Comparison of ENCODE assay signal across 4 cellular contexts in the genomic region with DNA sequence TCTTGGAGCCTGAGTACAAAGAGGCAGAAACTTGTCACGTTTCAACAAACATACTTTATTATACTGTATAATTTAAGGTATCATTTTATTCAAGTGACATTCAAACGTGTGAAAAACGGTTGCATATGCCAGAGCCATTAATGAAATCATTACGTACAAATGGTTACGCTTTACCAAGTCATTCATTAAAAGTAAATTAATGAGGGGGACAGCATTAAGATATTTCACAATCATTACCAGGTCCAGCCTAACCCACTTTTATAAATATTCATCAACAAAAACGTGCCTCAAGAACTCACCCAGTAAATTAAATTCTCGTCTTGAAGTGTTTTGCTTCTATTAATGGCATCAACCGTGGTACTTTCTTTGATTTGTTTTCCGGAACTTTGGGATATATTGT.
TF ChIP-seq lines count a peak whose summit lies in the region.

No MANE protein-coding gene starts in this region.

TF ChIP-seq in HepG2, 621 proteins besides CTCF, POLR2A, EP300 and RAD21:
- TF ChIP-seq SP1 (IDR thresholded peaks at IDR 0.05) (no peak), SP1 (CRISPR knock-in tag; IDR thresholded peaks at IDR 0.05) (no peak), CEBPB (IDR thresholded peaks at IDR 0.05; ENCODE audit: borderline replicate concordance, low read depth, low read length) (0 out of 2 replicates have a peak, but pooled peaks have one; percentile 29)

TF ChIP-seq in IMR-90, 13 proteins besides CTCF, POLR2A, EP300 and RAD21:
- TF ChIP-seq CEBPB (IDR thresholded peaks at IDR 0.05; ENCODE audit: low read depth, low read length): peak; percentile 62
- TF ChIP-seq, protein P1, sequence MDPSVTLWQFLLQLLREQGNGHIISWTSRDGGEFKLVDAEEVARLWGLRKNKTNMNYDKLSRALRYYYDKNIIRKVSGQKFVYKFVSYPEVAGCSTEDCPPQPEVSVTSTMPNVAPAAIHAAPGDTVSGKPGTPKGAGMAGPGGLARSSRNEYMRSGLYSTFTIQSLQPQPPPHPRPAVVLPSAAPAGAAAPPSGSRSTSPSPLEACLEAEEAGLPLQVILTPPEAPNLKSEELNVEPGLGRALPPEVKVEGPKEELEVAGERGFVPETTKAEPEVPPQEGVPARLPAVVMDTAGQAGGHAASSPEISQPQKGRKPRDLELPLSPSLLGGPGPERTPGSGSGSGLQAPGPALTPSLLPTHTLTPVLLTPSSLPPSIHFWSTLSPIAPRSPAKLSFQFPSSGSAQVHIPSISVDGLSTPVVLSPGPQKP (IDR thresholded peaks at IDR 0.05; ENCODE audit: borderline replicate concordance, low read depth, low read length): no peak

TF ChIP-seq in K562, 482 proteins besides CTCF, POLR2A, EP300 and RAD21:
- TF ChIP-seq CEBPG (CRISPR knock-in tag; IDR thresholded peaks at IDR 0.05) (no peak), CEBPG (tag; conservative IDR thresholded peaks at IDR 0.05 in 1 of 2, IDR thresholded peaks at IDR 0.05 in 1 of 2) (peak in 1 of 2 experiments; percentile 57; a peak in 1 of 4 replicates), CEBPB (tag; IDR thresholded peaks at IDR 0.05) (peak; percentile 68), MXI1 (IDR thresholded peaks at IDR 0.05; ENCODE audit: low read depth, low read length) (no peak)
- TF ChIP-seq, protein P2, sequence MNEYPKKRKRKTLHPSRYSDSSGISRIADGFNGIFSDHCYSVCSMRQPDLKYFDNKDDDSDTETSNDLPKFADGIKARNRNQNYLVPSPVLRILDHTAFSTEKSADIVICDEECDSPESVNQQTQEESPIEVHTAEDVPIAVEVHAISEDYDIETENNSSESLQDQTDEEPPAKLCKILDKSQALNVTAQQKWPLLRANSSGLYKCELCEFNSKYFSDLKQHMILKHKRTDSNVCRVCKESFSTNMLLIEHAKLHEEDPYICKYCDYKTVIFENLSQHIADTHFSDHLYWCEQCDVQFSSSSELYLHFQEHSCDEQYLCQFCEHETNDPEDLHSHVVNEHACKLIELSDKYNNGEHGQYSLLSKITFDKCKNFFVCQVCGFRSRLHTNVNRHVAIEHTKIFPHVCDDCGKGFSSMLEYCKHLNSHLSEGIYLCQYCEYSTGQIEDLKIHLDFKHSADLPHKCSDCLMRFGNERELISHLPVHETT (CRISPR knock-in tag; conservative IDR thresholded peaks at IDR 0.05 in 1 of 2, IDR thresholded peaks at IDR 0.05 in 1 of 2): no peak
- TF ChIP-seq, protein P3, sequence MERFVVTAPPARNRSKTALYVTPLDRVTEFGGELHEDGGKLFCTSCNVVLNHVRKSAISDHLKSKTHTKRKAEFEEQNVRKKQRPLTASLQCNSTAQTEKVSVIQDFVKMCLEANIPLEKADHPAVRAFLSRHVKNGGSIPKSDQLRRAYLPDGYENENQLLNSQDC (CRISPR knock-in tag; IDR thresholded peaks at IDR 0.05): no peak

TF ChIP-seq in endothelial cell of umbilical vein, 7 proteins besides CTCF, POLR2A, EP300 and RAD21:
- TF ChIP-seq FOS (IDR thresholded peaks at IDR 0.05; ENCODE audit: borderline replicate concordance, insufficient read depth, low read length) (no peak), POLR2AphosphoS5 (IDR thresholded peaks at IDR 0.05; ENCODE audit: insufficient read depth, low read depth, low read length) (no peak), MYC (IDR thresholded peaks at IDR 0.05; ENCODE audit: low read depth, low read length) (no peak), EZH2 (IDR thresholded peaks at IDR 0.05; ENCODE audit: borderline replicate concordance, low read depth, low read length, severe bottlenecking) (no peak), GATA2 (IDR thresholded peaks at IDR 0.05; ENCODE audit: insufficient read depth, insufficient read length, low read depth, low read length) (no peak), JUN (IDR thresholded peaks at IDR 0.05; ENCODE audit: borderline replicate concordance, insufficient read depth, insufficient read length, low read depth) (no peak)
- TF ChIP-seq, protein P4, sequence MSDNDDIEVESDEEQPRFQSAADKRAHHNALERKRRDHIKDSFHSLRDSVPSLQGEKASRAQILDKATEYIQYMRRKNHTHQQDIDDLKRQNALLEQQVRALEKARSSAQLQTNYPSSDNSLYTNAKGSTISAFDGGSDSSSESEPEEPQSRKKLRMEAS (IDR thresholded peaks at IDR 0.05; ENCODE audit: insufficient read depth, insufficient read length): no peak
